In the genomic region with DNA sequence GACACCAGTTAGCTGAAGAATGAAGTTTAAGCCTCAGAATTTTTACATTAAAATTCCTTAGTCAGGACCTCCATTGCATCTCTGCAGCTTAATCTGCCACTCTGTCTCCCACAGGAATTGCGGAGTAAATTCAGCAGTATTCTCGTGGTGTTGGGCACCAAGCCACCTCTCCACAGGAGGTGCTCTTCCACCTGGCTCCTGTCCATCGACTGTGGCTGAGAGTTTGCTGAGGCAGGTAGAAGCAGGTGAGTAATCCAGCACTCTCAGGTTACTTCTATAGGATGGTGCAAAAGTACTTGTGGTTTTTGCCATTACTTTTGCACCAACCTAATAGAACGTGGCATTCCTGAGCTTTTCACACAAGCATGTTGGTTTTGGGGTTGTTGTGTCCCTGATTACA, we compare ENCODE assay signal across 22 cellular contexts.
DNase-seq lines count a peak whose midpoint lies in the region; ATAC-seq and TF ChIP-seq lines count a peak whose summit lies in the region.
"Had no signal": no experiment of that assay in that cellular context is flagged by ENCODE, and none has a peak within 500 bp of the region (broad histone marks: within the 10 kb centered on the region; RNA-seq: fewer than 3 reads in every experiment).

No MANE protein-coding gene starts in this region.

- ATAC-seq in HG03460 (IDR thresholded peaks at IDR 0.05; ENCODE audit: unreplicated experiment) (no peak), GM21515 (IDR thresholded peaks at IDR 0.05; ENCODE audit: unreplicated experiment) (no peak), left cardiac atrium (no peak)
- ATAC-seq: activated CD8-positive, alpha-beta T cell treated with anti-CD3 and anti-CD28 coated beads for 36 hours; stimulated activated effector memory CD8-positive, alpha-beta T cell treated with anti-CD3 and anti-CD28 coated beads, Interleukin-12 subunit alpha, Interleukin-12 subunit beta, amount 100 ng/mL, for 72 hours had no signal

- H3K36me3 ChIP-seq in uterus = no peaks in the 10 kb centered on the region
- H3K36me3 ChIP-seq: ovary, SJSA1, suprapubic skin had no signal

- H3K4me1 ChIP-seq in uterus = no peaks in the 10 kb centered on the region
- H3K4me1 ChIP-seq: SJSA1, suprapubic skin had no signal

- TF ChIP-seq POLR2A in uterus (IDR thresholded peaks at IDR 0.05) = no peak

- H3K27me3 ChIP-seq in uterus = no peaks in the 10 kb centered on the region
- H3K27me3 ChIP-seq: ovary, SJSA1, suprapubic skin had no signal

- H3K9me3 ChIP-seq in uterus = no peaks in the 10 kb centered on the region
- H3K9me3 ChIP-seq: ovary, SJSA1, suprapubic skin had no signal

- DNase-seq in DMS153 (lab: John Stamatoyannopoulos, UW) (peak; percentile 70), NCI-H1930 (lab: John Stamatoyannopoulos, UW) (peak; percentile 25 to 39), NCI-H748 treated with DMSO at 0.1 percent for 48 hours (lab: John Stamatoyannopoulos, UW) (peak; percentile 11), epithelial cell of esophagus (ENCODE audit: low read depth) (peak; percentile 10), uterus (no peak), left cardiac atrium (no peak)
- DNase-seq: activated CD4-positive, CD25-positive, alpha-beta regulatory T cell treated with anti-CD3 and anti-CD28 coated beads, Interleukin-2, amount 50 U/mL, for 72 hours; activated CD8-positive, alpha-beta T cell treated with anti-CD3 and anti-CD28 coated beads for 36 hours; activated effector memory CD4-positive, alpha-beta T cell treated with anti-CD3 and anti-CD28 coated beads, Interleukin-2, amount 50 U/mL, for 16 hours; erythroblast; foreskin fibroblast; HCEC 1CT; NCI-H1436 treated with DMSO at 0.1 percent for 48 hours; NCI-H446; ovary; stimulated activated CD4-positive, alpha-beta T cell treated with anti-CD3 and anti-CD28 coated beads, Interleukin-2, amount 100 ng/mL, for 48 hours had no signal

- no peak overlapping the region for H3K4me3 ChIP-seq in epithelial cell of esophagus (ENCODE audit: low read length)
- H3K4me3 ChIP-seq in uterus = no peak overlapping the region
- H3K4me3 ChIP-seq: ovary, SJSA1, smooth muscle cell, suprapubic skin had no signal

- intact Hi-C loops in uterus (cut with DNase I; ENCODE audit: low total_unique reads) (no loop called here), left cardiac atrium (cut with DNase I) (no loop called here)

- no peak overlapping the region for H3K27ac ChIP-seq in uterus
- H3K27ac ChIP-seq: ovary, SJSA1, suprapubic skin had no signal

- TF ChIP-seq CTCF in epithelial cell of esophagus (IDR thresholded peaks at IDR 0.05; ENCODE audit: insufficient read depth, low read depth, low read length, missing control alignments) = no peak
- no peak for TF ChIP-seq CTCF in uterus (IDR thresholded peaks at IDR 0.05)

Comparison
In these comparisons a context has a peak if more than half of its experiments do, and no peak if none do; other contexts are left out.
1. DNase-seq: peak in DMS153 (single experiment), NCI-H1930 (2 of 2), NCI-H748 treated with DMSO at 0.1 percent for 48 hours (single experiment) and epithelial cell of esophagus (single experiment); none in uterus (0 of 2) and left cardiac atrium (single experiment).